In the genomic region with DNA sequence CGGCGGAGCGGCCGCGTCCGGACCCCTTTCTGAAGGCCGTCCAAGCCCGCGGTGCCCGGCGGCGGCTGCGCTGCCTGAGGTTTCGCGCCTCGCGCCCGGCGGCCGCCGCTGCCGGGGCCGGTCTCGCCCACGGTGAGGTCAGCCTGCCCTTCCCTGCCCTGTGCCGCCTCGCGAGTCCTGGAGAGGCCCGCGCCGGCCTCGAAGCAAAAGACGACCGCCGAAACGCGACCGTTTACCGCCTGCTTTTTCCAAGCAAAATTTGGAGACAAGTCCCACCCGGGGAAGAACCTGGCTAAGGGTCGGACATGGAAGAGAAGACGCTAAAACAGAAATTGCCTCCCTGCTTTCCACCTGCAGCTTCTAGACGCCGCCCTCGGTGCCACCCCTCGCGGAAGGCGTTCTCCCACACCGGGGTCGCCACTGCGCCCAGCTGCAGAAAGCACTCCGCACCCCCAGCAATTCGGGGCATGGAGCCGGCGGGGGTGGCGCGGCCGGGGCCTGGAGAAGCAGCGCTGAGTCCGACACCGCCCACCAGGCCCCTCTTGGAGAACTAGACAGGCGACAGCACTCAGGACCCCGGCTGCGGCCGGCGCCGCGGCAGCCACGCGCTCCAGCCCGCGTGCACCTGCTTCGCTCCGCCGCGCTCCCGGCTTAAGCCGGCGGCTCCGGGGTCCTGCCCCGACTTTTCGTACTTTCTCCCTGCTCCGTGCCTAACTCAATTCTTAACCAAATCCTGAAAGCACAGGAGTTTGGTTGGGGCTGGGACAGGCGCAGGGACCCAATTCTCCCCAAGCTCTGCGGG, we compare ENCODE assay signal across 10 cellular contexts. TPM values are rescaled to one million over a fixed set of nuclear protein-coding genes. Genes with fewer than 3 reads are reported as not detected.
A peak's percentile ranks its signal among the peaks of the same experiment; 100 is the strongest.
DNase-seq lines count a peak whose midpoint lies in the region; ATAC-seq and TF ChIP-seq lines count a peak whose summit lies in the region.
"Had no signal": no experiment of that assay in that cellular context is flagged by ENCODE, and none has a peak within 500 bp of the region (broad histone marks: within the 10 kb centered on the region; RNA-seq: fewer than 3 reads in every experiment).

No MANE protein-coding gene starts in this region.

- H3K9me3 Mint-ChIP-seq in naive thymus-derived CD8-positive, alpha-beta T cell, result peaks cover 0 to 3% (median 0%) of the 10 kb centered on the region in 9 donors
- H3K9me3 Mint-ChIP-seq: natural killer cell treated with Interleukin-12 subunit alpha and Interleukin-12 subunit beta and Interleukin-15 and Interleukin-18, amount 100 ng/mL, for 72 hours had no signal

- no peak for TF ChIP-seq POLR2A in sigmoid colon (IDR thresholded peaks at IDR 0.05)

- H3K9me3 ChIP-seq in sigmoid colon (no peaks in the 10 kb centered on the region), colonic mucosa (no peaks in the 10 kb centered on the region)

- H3K27me3 ChIP-seq in sigmoid colon (peaks cover 32 to 92% (median 63%) of the 10 kb centered on the region in 3 donors), colonic mucosa (peaks cover 86% of the 10 kb centered on the region)

- POLR2A ChIA-PET in naive thymus-derived CD8-positive, alpha-beta T cell (lab: Charles Lee), result no interaction called here

- peaks cover 17 to 31% (median 25%) of the 10 kb centered on the region in 4 donors for H3K4me1 Mint-ChIP-seq in naive thymus-derived CD8-positive, alpha-beta T cell

- peak overlapping the region in 5 of 10 donors; percentile 51 to 72 (median 61) for H3K4me3 Mint-ChIP-seq in naive thymus-derived CD8-positive, alpha-beta T cell

- TF ChIP-seq EP300 in sigmoid colon (IDR thresholded peaks at IDR 0.05), result no peak

- H3K27ac Mint-ChIP-seq in naive thymus-derived CD8-positive, alpha-beta T cell, result peak overlapping the region in 1 of 10 donors; percentile 54
- H3K27ac Mint-ChIP-seq: natural killer cell treated with Interleukin-12 subunit alpha and Interleukin-12 subunit beta and Interleukin-15 and Interleukin-18, amount 100 ng/mL, for 72 hours had no signal

- H3K27ac ChIP-seq in sigmoid colon (peak overlapping the region in 3 of 4 donors; percentile 6 to 96 (median 38)), colonic mucosa (no peak overlapping the region)
- H3K27ac ChIP-seq: epithelial cell of prostate had no signal

- no peak for ATAC-seq in HG03139 (IDR thresholded peaks at IDR 0.05; ENCODE audit: unreplicated experiment)
- ATAC-seq in naive thymus-derived CD8-positive, alpha-beta T cell, result no peak
- ATAC-seq: natural killer cell treated with Interleukin-12 subunit alpha and Interleukin-12 subunit beta and Interleukin-15 and Interleukin-18, amount 100 ng/mL, for 72 hours had no signal

- no peaks in the 10 kb centered on the region for H3K36me3 ChIP-seq in sigmoid colon
- H3K36me3 ChIP-seq in colonic mucosa, result no peaks in the 10 kb centered on the region

- H3K4me1 ChIP-seq in sigmoid colon, result peaks cover 0 to 45% (median 44%) of the 10 kb centered on the region in 4 donors
- H3K4me1 ChIP-seq in colonic mucosa, result peaks cover 3% of the 10 kb centered on the region

- 8 to 10% methylated on average over 85 of the region's 85 CpGs for WGBS in sigmoid colon, 2 donors

- no peak for TF ChIP-seq CTCF in GM20000 (IDR thresholded peaks at IDR 0.05; ENCODE audit: extremely low read depth, missing control alignments)
- no peak for TF ChIP-seq CTCF in sigmoid colon (IDR thresholded peaks at IDR 0.05)
- TF ChIP-seq CTCF in colonic mucosa (IDR thresholded peaks at IDR 0.05), result no peak

- H3K4me3 ChIP-seq in iPS-11a (ENCODE audit: low read depth, low read length) (peak overlapping the region; percentile 8), sigmoid colon (peak overlapping the region in 3 of 4 donors; percentile 2 to 21 (median 21)), colonic mucosa (no peak overlapping the region)

- peak overlapping the region in 1 of 2 donors; percentile 35 for H3K9ac ChIP-seq in colonic mucosa (ENCODE audit: low read depth in 2 of 2, low read length in 2 of 2)

- DNase-seq in GM20000 (ENCODE audit: low spot score), result peak; percentile 38
- peak; percentile 54 for DNase-seq in activated CD8-positive, alpha-beta memory T cell treated with anti-CD3 and anti-CD28 coated beads, Interleukin-2, amount 50 U/mL, for 48 hours
- no peak for DNase-seq in sigmoid colon
- DNase-seq in naive thymus-derived CD8-positive, alpha-beta T cell, result no peak
- DNase-seq in colonic mucosa, result no peak

- H3K27me3 Mint-ChIP-seq in naive thymus-derived CD8-positive, alpha-beta T cell, result peaks cover 46 to 81% (median 60%) of the 10 kb centered on the region in 5 donors

- no peaks in the 10 kb centered on the region for H3K36me3 Mint-ChIP-seq in naive thymus-derived CD8-positive, alpha-beta T cell
- H3K36me3 Mint-ChIP-seq: natural killer cell treated with Interleukin-12 subunit alpha and Interleukin-12 subunit beta and Interleukin-15 and Interleukin-18, amount 100 ng/mL, for 72 hours had no signal

- intact Hi-C loops in sigmoid colon (cut with DNase I) (no loop called here), colonic mucosa (cut with DNase I) (no loop called here)

RNA-seq across cellular contexts. Expression of a gene that starts 11.0 kb away (rescaled TPM):
- total RNA-seq in sigmoid colon (10 to 100 TPM; 18.2 to 37.8 (median 27.3) TPM), colonic mucosa (1 to 10 TPM; 4.2 to 8.4 TPM)
- 1 to 10 TPM; 3.5 to 6.7 (median 4.8) TPM for polyA plus RNA-seq in sigmoid colon
- not detected for total RNA-seq in naive thymus-derived CD8-positive, alpha-beta T cell
- polyA plus RNA-seq in naive thymus-derived CD8-positive, alpha-beta T cell, result not detected
- total RNA-seq: natural killer cell treated with Interleukin-12 subunit alpha and Interleukin-12 subunit beta and Interleukin-15 and Interleukin-18, amount 100 ng/mL, for 72 hours; T-helper 1 cell treated with Interleukin-12 subunit alpha and Interleukin-12 subunit beta and Interleukin-4 antibody, amounts not matched to agents 30 ng/mL and 1 ng/mL, for 36 hours had no signal

Comparison
In these comparisons a context has a peak if more than half of its experiments do, and no peak if none do; other contexts are left out.
1. DNase-seq: peak in GM20000 (single experiment) and activated CD8-positive, alpha-beta memory T cell treated with anti-CD3 and anti-CD28 coated beads, Interleukin-2, amount 50 U/mL, for 48 hours (single experiment); none in sigmoid colon (single experiment), naive thymus-derived CD8-positive, alpha-beta T cell (0 of 10) and colonic mucosa (single experiment).
2. RNA of a gene that starts 11.0 kb away (total RNA-seq): 18.2 to 37.8 TPM in sigmoid colon and 4.2 to 8.4 TPM in colonic mucosa; not detected in naive thymus-derived CD8-positive, alpha-beta T cell; every median in the first group is over 4 times any median in the second.